In genomic region chr4:1720163-1720983, GRCh38 we compare ENCODE assay signal across 8 cellular contexts. TPM values are rescaled to one million over a fixed set of nuclear protein-coding genes. Genes with fewer than 3 reads are reported as not detected.
A peak's percentile ranks its signal among the peaks of the same experiment; 100 is the strongest.
DNase-seq lines count a peak whose midpoint lies in the region; ATAC-seq and TF ChIP-seq lines count a peak whose summit lies in the region.

No MANE protein-coding gene starts in this region.

- H4K20me1 ChIP-seq in SK-N-SH (ENCODE audit: insufficient read depth) (no peaks in the 10 kb centered on the region), mammary epithelial cell (ENCODE audit: insufficient read depth, low read length) (no peaks in the 10 kb centered on the region), smooth muscle cell (ENCODE audit: low read depth) (peaks cover 7% of the 10 kb centered on the region)

- H3K27ac ChIP-seq in AG04450 (ENCODE audit: low read depth, low read length) (peak overlapping the region; percentile 57), SK-N-SH (ENCODE audit: low read depth in 2 of 2, low read length in 1 of 2) (peak overlapping the region; percentile 66 to 91), mammary epithelial cell (ENCODE audit: insufficient read depth, low read depth, low read length) (peak overlapping the region; percentile 29), smooth muscle cell (ENCODE audit: low read depth) (peak overlapping the region; percentile 53)

- peaks cover 7 to 35% of the 10 kb centered on the region in 2 experiments for H3K36me3 ChIP-seq in SK-N-SH (replicated peaks in 1 of 2; ENCODE audit: control insufficient read depth in 1 of 2, insufficient read depth in 2 of 2, low read length in 1 of 2)
- peaks cover under 1% of the 10 kb centered on the region for H3K36me3 ChIP-seq in mammary epithelial cell (ENCODE audit: insufficient read depth, low read length)
- H3K36me3 ChIP-seq in smooth muscle cell (ENCODE audit: low read depth): no peaks in the 10 kb centered on the region

- peak; percentile 8 for TF ChIP-seq POLR2A in GM18505 (IDR thresholded peaks at IDR 0.05; ENCODE audit: borderline replicate concordance, extremely low read depth, insufficient read depth, insufficient read length)

- no peak for TF ChIP-seq CTCF in AG04450 (IDR thresholded peaks at IDR 0.05; ENCODE audit: low read depth, low read length)
- no peak for TF ChIP-seq CTCF in SK-N-SH (IDR thresholded peaks at IDR 0.05)
- no peak for TF ChIP-seq CTCF in mammary epithelial cell (conservative IDR thresholded peaks at IDR 0.05 in 1 of 2, IDR thresholded peaks at IDR 0.05 in 1 of 2; ENCODE audit: extremely low read depth in 1 of 2, insufficient read depth in 1 of 2, low read depth in 1 of 2, low read length in 2 of 2)
- TF ChIP-seq CTCF in smooth muscle cell (IDR thresholded peaks at IDR 0.05; ENCODE audit: borderline replicate concordance, insufficient read depth, poor library complexity, severe bottlenecking): no peak

- H3K9me3 ChIP-seq in AG04450 (ENCODE audit: control insufficient read depth, insufficient read depth, low read length) (no peaks in the 10 kb centered on the region; the same call in 1 of the 2 replicates), SK-N-SH (no peaks in the 10 kb centered on the region), mammary epithelial cell (replicated peaks; ENCODE audit: insufficient read depth, low read length) (no peaks in the 10 kb centered on the region), smooth muscle cell (replicated peaks; ENCODE audit: low read depth) (no peaks in the 10 kb centered on the region)

- peak overlapping the region; percentile 77 for H3K4me3 ChIP-seq in AG04450 (ENCODE audit: low read depth, low read length)
- peak overlapping the region; percentile 70 to 82 for H3K4me3 ChIP-seq in SK-N-SH (ENCODE audit: low read depth in 2 of 2, low read length in 1 of 2)
- H3K4me3 ChIP-seq in mammary epithelial cell (replicated peaks in 1 of 3; ENCODE audit: insufficient read depth in 1 of 3, low read depth in 2 of 3, low read length in 3 of 3): peak overlapping the region; percentile 42 to 96 (median 89)
- peak overlapping the region; percentile 84 for H3K4me3 ChIP-seq in smooth muscle cell

- DNase-seq in AG04450 (ENCODE audit: low read depth, low spot score) (no peak), SK-N-SH (peak; percentile 74), mammary epithelial cell (peak; percentile 37), inferior parietal cortex (ENCODE audit: extremely low spot score) (peak; percentile 22), smooth muscle cell (lab: John Stamatoyannopoulos, UW; ENCODE audit: unreplicated experiment) (no peak), NCI-H187 (lab: John Stamatoyannopoulos, UW) (no peak)

- no peaks in the 10 kb centered on the region for H3K9me2 ChIP-seq in SK-N-SH

- WGBS in SK-N-SH (ENCODE audit: low lambda C conversion rate): 9% methylated on average over 10 of the region's 79 CpGs
- 3% methylated on average over 51 of the region's 79 CpGs for WGBS in mammary epithelial cell (ENCODE audit: low coverage, missing lambda C conversion rate)
- 3% methylated on average over 67 of the region's 79 CpGs for WGBS in smooth muscle cell (ENCODE audit: low lambda C conversion rate)

- peak overlapping the region; percentile 82 for H3K9ac ChIP-seq in SK-N-SH
- H3K9ac ChIP-seq in mammary epithelial cell (ENCODE audit: insufficient read depth, low read length): peak overlapping the region; percentile 60
- H3K9ac ChIP-seq in smooth muscle cell (ENCODE audit: low read depth): peak overlapping the region; percentile 47

- H3K27me3 ChIP-seq in AG04450 (ENCODE audit: control insufficient read depth, insufficient read depth, low read length) (no peaks in the 10 kb centered on the region), SK-N-SH (ENCODE audit: insufficient read depth) (no peaks in the 10 kb centered on the region), mammary epithelial cell (ENCODE audit: insufficient read depth, low read length) (no peaks in the 10 kb centered on the region), smooth muscle cell (ENCODE audit: low read depth) (no peaks in the 10 kb centered on the region)

- dilution Hi-C loops in mammary epithelial cell (cut with HindIII; ENCODE audit: low sequenced_read_pairs): no loop called here

- POLR2A ChIA-PET in AG04450 (lab: Yijun Ruan, JAX) (interaction anchor here (0.7 to 2.0 kb wide), 4 partner anchors 8 to 136 kb away, joined by 3 to 21 read pairs (median 4); partner anchors contain the start of gene SLBP), SK-N-SH (lab: Yijun Ruan, JAX) (interaction anchor here (1.2 to 1.8 kb wide), 4 partner anchors 8 to 363 kb away, joined by 3 to 16 read pairs (median 6); partner anchors contain the start of gene SLBP)

- H3K79me2 ChIP-seq in SK-N-SH (ENCODE audit: insufficient read depth) (peaks cover 90% of the 10 kb centered on the region), mammary epithelial cell (ENCODE audit: insufficient read depth, low read length) (peaks cover 86% of the 10 kb centered on the region), smooth muscle cell (ENCODE audit: low read depth) (peaks cover 42% of the 10 kb centered on the region)

- CTCF ChIA-PET in AG04450 (lab: Charles Lee) (interaction anchor here (1.7 to 8.0 kb wide), 2 partner anchors 27 to 28 kb away, joined by 8 to 94 read pairs; no protein-coding TSS in a partner anchor), SK-N-SH (lab: Yijun Ruan, JAX) (interaction anchor here (0.6 to 15.1 kb wide), 8 partner anchors 8 to 430 kb away, joined by 3 to 232 read pairs (median 4); partner anchors contain the start of gene SLBP), mammary epithelial cell (lab: Charles Lee; ENCODE audit: low non-redundant PET) (no interaction called here)

- peak overlapping the region; percentile 98 for H3K4me2 ChIP-seq in SK-N-SH
- peak overlapping the region; percentile 96 for H3K4me2 ChIP-seq in mammary epithelial cell (ENCODE audit: insufficient read depth, low read depth, low read length)
- H3K4me2 ChIP-seq in smooth muscle cell: peak overlapping the region; percentile 99

- no TSS peak for BruUV-seq in mammary epithelial cell (replicated peaks; lab: Mats Ljungman, UMichigan)

- peaks cover 4% of the 10 kb centered on the region for H3F3A ChIP-seq in SK-N-SH (replicated peaks; ENCODE audit: insufficient read depth)
- no peaks in the 10 kb centered on the region for H3F3A ChIP-seq in smooth muscle cell (ENCODE audit: low read depth)

- intact Hi-C loops in mammary epithelial cell (cut with micrococcal nuclease): loop anchor here (10.0 kb wide), 1 partner anchor 376 kb away; the partner anchor contains the start of gene UVSSA

- no peak for TF ChIP-seq EP300 in SK-N-SH (IDR thresholded peaks at IDR 0.05; ENCODE audit: borderline replicate concordance in 1 of 2, low read depth in 1 of 2, low read length in 1 of 2)

- ATAC-seq in GM18505 (IDR thresholded peaks at IDR 0.05; ENCODE audit: unreplicated experiment) (peak; percentile 15), HG02973 (IDR thresholded peaks at IDR 0.05; ENCODE audit: unreplicated experiment) (peak; percentile 14)

- in situ Hi-C loops in mammary epithelial cell (cut with MboI; ENCODE audit: low sequenced_read_pairs in 2 of 2): no loop called here

- H3K4me1 ChIP-seq in SK-N-SH (ENCODE audit: control insufficient read depth in 1 of 2, insufficient read depth in 2 of 2, low read depth in 1 of 2, low read length in 1 of 2) (peaks cover 9 to 43% of the 10 kb centered on the region in 2 experiments; a peak in 2 of 4 replicates), mammary epithelial cell (ENCODE audit: insufficient read depth, low read length) (peaks cover 23% of the 10 kb centered on the region), smooth muscle cell (ENCODE audit: low read depth) (peaks cover 8% of the 10 kb centered on the region)

- no peak for TF ChIP-seq RAD21 in SK-N-SH (IDR thresholded peaks at IDR 0.05; ENCODE audit: low read length)

- H2AFZ ChIP-seq in SK-N-SH (ENCODE audit: low read depth): no peak overlapping the region
- H2AFZ ChIP-seq in mammary epithelial cell (ENCODE audit: low read depth, low read length): peak overlapping the region; percentile 88
- peak overlapping the region; percentile 83 for H2AFZ ChIP-seq in smooth muscle cell (ENCODE audit: low read depth)

RNA-seq across cellular contexts. Expression of gene TMEM129, which starts 0.8 kb away (rescaled TPM):
- polyA plus RNA-seq in AG04450 (2011; rRNA removed): 13.1 and 20.8 TPM in 2 replicates
- 7.5 and 12.2 TPM in 2 replicates for polyA minus RNA-seq in AG04450 (2011; rRNA and poly(A)+ RNA removed)
- 36.5 and 43.9 TPM in 2 replicates for polyA plus RNA-seq in SK-N-SH (2012; rRNA removed)
- 16.4 and 29.5 TPM in 2 replicates for polyA plus RNA-seq in SK-N-SH (2012; cell fraction: cytosol; rRNA removed)
- polyA plus RNA-seq in SK-N-SH (2012; cell fraction: nucleus; rRNA removed): 68.2 and 69.8 TPM in 2 replicates
- total RNA-seq in mammary epithelial cell: 10 to 100 TPM; 31.7 to 52.7 TPM
- polyA plus RNA-seq in mammary epithelial cell: 21.5 TPM
- 15.1 TPM for polyA minus RNA-seq in mammary epithelial cell
- total RNA-seq in smooth muscle cell: 29.9 and 30.4 TPM in 2 replicates
- 49.0 and 50.5 TPM in 2 replicates for polyA plus RNA-seq in smooth muscle cell

RNA-seq across cellular contexts. Expression of gene TACC3, which starts 0.9 kb away (rescaled TPM):
- polyA plus RNA-seq in AG04450 (2011; rRNA removed): 7.0 and 8.5 TPM in 2 replicates
- polyA minus RNA-seq in AG04450 (2011; rRNA and poly(A)+ RNA removed): 5.3 and 8.8 TPM in 2 replicates
- 29.2 and 49.5 TPM in 2 replicates for polyA plus RNA-seq in SK-N-SH (2012; rRNA removed)
- 24.5 and 30.6 TPM in 2 replicates for polyA plus RNA-seq in SK-N-SH (2012; cell fraction: cytosol; rRNA removed)
- 89.9 and 151 TPM in 2 replicates for polyA plus RNA-seq in SK-N-SH (2012; cell fraction: nucleus; rRNA removed)
- 10 to 100 TPM in 1 of 2 donors, 1 to 10 TPM in 1; 2.3 to 73.0 TPM for total RNA-seq in mammary epithelial cell
- 46.9 TPM for polyA plus RNA-seq in mammary epithelial cell
- 103 TPM for polyA minus RNA-seq in mammary epithelial cell
- 4.0 and 19.4 TPM in 2 replicates for total RNA-seq in smooth muscle cell
- polyA plus RNA-seq in smooth muscle cell: 12.5 and 14.7 TPM in 2 replicates

RNA-seq across cellular contexts. Expression of gene SLBP, which starts 8.3 kb away (rescaled TPM):
- polyA plus RNA-seq in AG04450 (2011; rRNA removed) (56.3 and 72.0 TPM in 2 replicates), SK-N-SH (2012; rRNA removed) (51.5 and 64.3 TPM in 2 replicates), mammary epithelial cell (71.1 TPM), smooth muscle cell (55.4 and 57.3 TPM in 2 replicates)
- 23.9 and 28.1 TPM in 2 replicates for polyA minus RNA-seq in AG04450 (2011; rRNA and poly(A)+ RNA removed)
- polyA plus RNA-seq in SK-N-SH (2012; cell fraction: cytosol; rRNA removed): 69.5 and 78.4 TPM in 2 replicates
- 30.8 and 40.1 TPM in 2 replicates for polyA plus RNA-seq in SK-N-SH (2012; cell fraction: nucleus; rRNA removed)
- total RNA-seq in mammary epithelial cell (10 to 100 TPM; 38.0 to 55.7 TPM), smooth muscle cell (57.1 and 63.9 TPM in 2 replicates)
- polyA minus RNA-seq in mammary epithelial cell: 46.8 TPM

RNA-seq across cellular contexts. Expression of gene FAM53A, which starts 36.3 kb away (rescaled TPM):
- polyA plus RNA-seq in AG04450 (2011; rRNA removed) (1.1 TPM in 2 replicates), SK-N-SH (2012; rRNA removed) (7.6 and 8.3 TPM in 2 replicates), mammary epithelial cell (0.63 TPM), smooth muscle cell (0.70 and 2.7 TPM in 2 replicates)
- 1.3 and 1.8 TPM in 2 replicates for polyA minus RNA-seq in AG04450 (2011; rRNA and poly(A)+ RNA removed)
- polyA plus RNA-seq in SK-N-SH (2012; cell fraction: cytosol; rRNA removed): 2.8 and 6.0 TPM in 2 replicates
- polyA plus RNA-seq in SK-N-SH (2012; cell fraction: nucleus; rRNA removed): 12.1 and 12.9 TPM in 2 replicates
- total RNA-seq in mammary epithelial cell (1 to 10 TPM; 3.3 to 3.7 TPM), smooth muscle cell (not detected in 2 replicates)
- polyA minus RNA-seq in mammary epithelial cell: not detected

Comparison
In these comparisons a context has a peak if more than half of its experiments do, and no peak if none do; other contexts are left out.
1. DNase-seq: peak in SK-N-SH (single experiment), mammary epithelial cell (single experiment) and inferior parietal cortex (single experiment); none in AG04450 (single experiment), smooth muscle cell (single experiment) and NCI-H187 (0 of 2).
2. Peak in every context shown above with its lines, with median percentiles within 50 percentile points of each other: H3K27ac ChIP-seq, H3K4me3 ChIP-seq, H3K4me2 ChIP-seq and H3K9ac ChIP-seq.